ENCODE assay signal across 8 cellular contexts in the genomic region with DNA sequence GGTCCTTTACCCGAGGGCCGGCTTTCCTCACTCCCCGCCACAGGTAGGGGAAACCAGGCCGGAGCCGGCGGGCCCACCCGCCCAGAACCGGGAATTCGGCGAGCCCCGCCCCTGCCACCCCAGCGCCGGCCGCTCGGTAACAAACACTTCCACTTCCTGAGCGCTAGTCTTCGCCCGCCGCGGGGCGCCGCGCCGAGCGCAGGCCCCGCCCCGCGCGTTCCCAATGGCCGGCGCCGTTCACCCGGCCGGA. TPM values are rescaled to one million over a fixed set of nuclear protein-coding genes. Genes with fewer than 3 reads are reported as not detected.
DNase-seq lines count a peak whose midpoint lies in the region; ATAC-seq and TF ChIP-seq lines count a peak whose summit lies in the region.

No MANE protein-coding gene starts in this region.

- H3K27ac Mint-ChIP-seq in activated CD4-positive, alpha-beta T cell treated with anti-CD3 and anti-CD28 coated beads, Interleukin-2, amount 10 ng/mL, durations not matched to agents 7 days and 5 days = no peak overlapping the region
- H3K27ac Mint-ChIP-seq in T-cell = peak overlapping the region in 1 of 2 donors; percentile 93

- TF ChIP-seq POLR2A in testis (IDR thresholded peaks at IDR 0.05) = no peak

- CTCF ChIA-PET in activated CD4-positive, alpha-beta T cell treated with anti-CD3 and anti-CD28 coated beads, Interleukin-2, amount 10 ng/mL, durations not matched to agents 7 days and 5 days (lab: Charles Lee) = interaction anchor here (0.7 to 4.7 kb wide), 3 partner anchors 11 to 91 kb away, joined by 3 to 38 read pairs (median 4); no protein-coding TSS in a partner anchor
- CTCF ChIA-PET in T-cell (lab: Charles Lee) = no interaction called here

- H3K9me3 ChIP-seq in iPS-15b (ENCODE audit: control insufficient read depth, insufficient read depth, low read length) = no peaks in the 10 kb centered on the region
- H3K9me3 ChIP-seq in testis = no peaks in the 10 kb centered on the region

- H3K27ac ChIP-seq in testis = peak overlapping the region; percentile 56 to 79

- POLR2A ChIA-PET in activated CD4-positive, alpha-beta T cell treated with anti-CD3 and anti-CD28 coated beads, Interleukin-2, amount 10 ng/mL, durations not matched to agents 7 days and 5 days (lab: Charles Lee) = no interaction called here
- POLR2A ChIA-PET in T-cell (lab: Charles Lee) = no interaction called here

- intact Hi-C loops in testis (cut with DNase I; ENCODE audit: low total_unique reads) = no loop called here

- H3K4me3 ChIP-seq in iPS-15b (ENCODE audit: low read depth, low read length) (peak overlapping the region; percentile 32), testis (peak overlapping the region; percentile 87 to 91)

- H3K9ac ChIP-seq in iPS-15b (ENCODE audit: low read depth, low read length) = no peak overlapping the region

- no peak for DNase-seq in activated CD4-positive, alpha-beta T cell treated with anti-CD3 and anti-CD28 coated beads, Interleukin-2, amount 10 ng/mL, durations not matched to agents 7 days and 5 days
- no peak for DNase-seq in activated CD4-positive, alpha-beta T cell treated with anti-CD3 and anti-CD28 coated beads, Interleukin-2, amount 50 U/mL, for 48 hours
- DNase-seq in T-cell = peak in 3 of 34 experiments; percentile 75 to 89 (median 88)
- no peak for DNase-seq in testis
- DNase-seq in GF-D8 (lab: John Stamatoyannopoulos, UW) = no peak
- no peak for DNase-seq in stimulated activated CD8-positive, alpha-beta memory T cell treated with anti-CD3 and anti-CD28 coated beads, Interleukin-4, amount 100 ng/mL, for 48 hours

- peak in 1 of 3 experiments; percentile 30 for TF ChIP-seq CTCF in testis (IDR thresholded peaks at IDR 0.05)

- H3K4me3 Mint-ChIP-seq in activated CD4-positive, alpha-beta T cell treated with anti-CD3 and anti-CD28 coated beads, Interleukin-2, amount 10 ng/mL, durations not matched to agents 7 days and 5 days = peak overlapping the region; percentile 70
- H3K4me3 Mint-ChIP-seq in T-cell = peak overlapping the region; percentile 79 to 100 (median 79)

- 0% methylated on average over 24 to 28 of the region's 34 CpGs for WGBS in testis, 2 donors

- peaks cover 44% of the 10 kb centered on the region for H3K36me3 Mint-ChIP-seq in activated CD4-positive, alpha-beta T cell treated with anti-CD3 and anti-CD28 coated beads, Interleukin-2, amount 10 ng/mL, durations not matched to agents 7 days and 5 days (ENCODE audit: low read depth)
- H3K36me3 Mint-ChIP-seq in T-cell = peaks cover 17% of the 10 kb centered on the region

- H3K9me3 Mint-ChIP-seq in activated CD4-positive, alpha-beta T cell treated with anti-CD3 and anti-CD28 coated beads, Interleukin-2, amount 10 ng/mL, durations not matched to agents 7 days and 5 days = peaks cover 4% of the 10 kb centered on the region
- no peaks in the 10 kb centered on the region for H3K9me3 Mint-ChIP-seq in T-cell

- H3K4me1 Mint-ChIP-seq in activated CD4-positive, alpha-beta T cell treated with anti-CD3 and anti-CD28 coated beads, Interleukin-2, amount 10 ng/mL, durations not matched to agents 7 days and 5 days = peaks cover 65% of the 10 kb centered on the region
- H3K4me1 Mint-ChIP-seq in T-cell = peaks cover 67 to 74% (median 69%) of the 10 kb centered on the region in 3 donors

- H3K36me3 ChIP-seq in iPS-15b (ENCODE audit: control insufficient read depth, insufficient read depth, low read length) (peaks cover 6% of the 10 kb centered on the region), testis (ENCODE audit: low read depth, missing control alignments) (no peaks in the 10 kb centered on the region)

- H3K27me3 ChIP-seq in iPS-15b (ENCODE audit: control insufficient read depth, insufficient read depth, low read length) = no peaks in the 10 kb centered on the region
- H3K27me3 ChIP-seq in testis = no peaks in the 10 kb centered on the region

- H3K27me3 Mint-ChIP-seq in activated CD4-positive, alpha-beta T cell treated with anti-CD3 and anti-CD28 coated beads, Interleukin-2, amount 10 ng/mL, durations not matched to agents 7 days and 5 days = no peaks in the 10 kb centered on the region
- no peaks in the 10 kb centered on the region for H3K27me3 Mint-ChIP-seq in T-cell

- ATAC-seq in T-cell (replicated peaks in 1 of 4) (no peak), GM19452 (IDR thresholded peaks at IDR 0.05; ENCODE audit: unreplicated experiment) (no peak)

- H3K4me1 ChIP-seq in iPS-15b (ENCODE audit: control insufficient read depth, insufficient read depth, low read length) = peaks cover 25% of the 10 kb centered on the region
- H3K4me1 ChIP-seq in testis = peaks cover 38% of the 10 kb centered on the region

RNA-seq across cellular contexts. Expression of gene NHERF1, which starts 0.2 kb away (rescaled TPM):
- 100 to 1,000 TPM; 254 to 281 TPM for total RNA-seq in activated CD4-positive, alpha-beta T cell treated with anti-CD3 and anti-CD28 coated beads, Interleukin-2, amount 10 ng/mL, durations not matched to agents 7 days and 5 days
- total RNA-seq in T-cell (100 to 1,000 TPM; 104 to 260 (median 223) TPM), testis (10 to 100 TPM; 26.9 to 28.6 TPM)
- 69.2 TPM for polyA plus RNA-seq in testis (ENCODE audit: insufficient read depth, low read depth, low replicate concordance)

RNA-seq across cellular contexts. Expression of gene RAB37, which starts 11.1 kb away (rescaled TPM):
- 10 to 100 TPM; 28.2 to 30.4 TPM for total RNA-seq in activated CD4-positive, alpha-beta T cell treated with anti-CD3 and anti-CD28 coated beads, Interleukin-2, amount 10 ng/mL, durations not matched to agents 7 days and 5 days
- total RNA-seq in T-cell = 10 to 100 TPM; 31.2 to 73.4 (median 40.7) TPM
- total RNA-seq in testis = under 1 TPM; 0.81 to 0.94 TPM
- polyA plus RNA-seq in testis (ENCODE audit: insufficient read depth, low read depth, low replicate concordance) = 1.9 TPM

RNA-seq across cellular contexts. Expression of gene NAT9, which starts 27.9 kb away (rescaled TPM):
- 10 to 100 TPM; 28.6 to 34.4 TPM for total RNA-seq in activated CD4-positive, alpha-beta T cell treated with anti-CD3 and anti-CD28 coated beads, Interleukin-2, amount 10 ng/mL, durations not matched to agents 7 days and 5 days
- 10 to 100 TPM; 37.2 to 74.4 (median 71.9) TPM for total RNA-seq in T-cell
- total RNA-seq in testis = 10 to 100 TPM; 45.6 to 51.3 TPM
- 43.8 TPM for polyA plus RNA-seq in testis (ENCODE audit: insufficient read depth, low read depth, low replicate concordance)

RNA-seq across cellular contexts. Expression of gene CD300LF, which starts 35.5 kb away (rescaled TPM):
- not detected for total RNA-seq in activated CD4-positive, alpha-beta T cell treated with anti-CD3 and anti-CD28 coated beads, Interleukin-2, amount 10 ng/mL, durations not matched to agents 7 days and 5 days
- total RNA-seq in T-cell = under 1 TPM in 1 of 5 donors, not detected in 4; 0.25 TPM
- total RNA-seq in testis = 1 to 10 TPM in 1 of 2 donors, under 1 TPM in 1; 0.43 to 1.1 TPM
- polyA plus RNA-seq in testis (ENCODE audit: insufficient read depth, low read depth, low replicate concordance) = 0.79 TPM

Comparison
In these comparisons a context has a peak if more than half of its experiments do, and no peak if none do; other contexts are left out.
1. RNA of gene RAB37, which starts 11.1 kb away (total RNA-seq): 31.2 to 73.4 TPM in T-cell and 28.2 to 30.4 TPM in activated CD4-positive, alpha-beta T cell treated with anti-CD3 and anti-CD28 coated beads, Interleukin-2, amount 10 ng/mL, durations not matched to agents 7 days and 5 days; 0.81 to 0.94 TPM in testis; every median in the first group is over 10 times any median in the second.